8 cellular contexts compared by ENCODE assay signal in the genomic region with DNA sequence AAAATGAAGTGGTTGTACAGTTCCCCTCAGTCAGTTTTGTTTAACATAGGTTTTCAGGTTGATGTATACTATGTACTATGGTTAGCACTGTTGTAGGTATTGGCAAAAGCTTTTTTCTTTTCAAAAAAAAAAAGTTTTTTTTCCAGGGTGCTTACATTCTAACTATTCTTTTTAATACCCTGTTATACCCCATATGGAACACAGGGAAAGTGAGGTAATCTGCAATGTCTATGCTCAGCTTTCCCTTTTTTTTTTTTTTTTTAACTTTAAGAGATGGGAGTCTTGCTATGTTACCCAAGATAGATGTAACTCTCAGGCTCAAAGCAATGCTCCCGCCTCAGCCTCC. TPM values are rescaled to one million over a fixed set of nuclear protein-coding genes. Genes with fewer than 3 reads are reported as not detected.
DNase-seq lines count a peak whose midpoint lies in the region; ATAC-seq, FAIRE-seq and TF ChIP-seq lines count a peak whose summit lies in the region.

No MANE protein-coding gene starts in this region.

- no peaks in the 10 kb centered on the region for H3K4me1 ChIP-seq in pancreas

- no peak for ATAC-seq in pancreas
- ATAC-seq in HG03354 (IDR thresholded peaks at IDR 0.05; ENCODE audit: poor library complexity, severe bottlenecking, unreplicated experiment): no peak

- peak overlapping the region in 2 of 4 donors; percentile 69 to 76 for H3K27ac ChIP-seq in pancreas

- H3K4me3 Mint-ChIP-seq in endothelial cell (ENCODE audit: unreplicated experiment): peak overlapping the region; percentile 97

- H3K27ac Mint-ChIP-seq in endothelial cell (ENCODE audit: unreplicated experiment): peak overlapping the region; percentile 89

- H3K9me3 Mint-ChIP-seq in endothelial cell (ENCODE audit: unreplicated experiment): no peaks in the 10 kb centered on the region

- no peaks in the 10 kb centered on the region for H3K9me3 ChIP-seq in pancreas

- peaks cover 8 to 25% (median 14%) of the 10 kb centered on the region in 3 donors for H3K36me3 ChIP-seq in pancreas

- H3K27me3 Mint-ChIP-seq in endothelial cell (ENCODE audit: unreplicated experiment): peaks cover 2% of the 10 kb centered on the region

- DNase-seq in OCI-M1 (lab: John Stamatoyannopoulos, UW) (peak; percentile 55), endothelial cell (ENCODE audit: low spot score) (no peak), pancreas (no peak), D341Med (ENCODE audit: low spot score) (no peak), GM19240 (ENCODE audit: insufficient read length, low spot score) (no peak)
- no peak for DNase-seq in activated CD4-positive, alpha-beta T cell treated with anti-CD3 and anti-CD28 coated beads, Interleukin-2, amount 50 U/mL, for 1 hour

- H3K4me1 Mint-ChIP-seq in endothelial cell (ENCODE audit: unreplicated experiment): peaks cover 8% of the 10 kb centered on the region

- no peak for FAIRE-seq in pancreas (lab: Jason Lieb, UNC)

- H3K27me3 ChIP-seq in pancreas: no peaks in the 10 kb centered on the region

- TF ChIP-seq CTCF in endothelial cell (IDR thresholded peaks at IDR 0.05; ENCODE audit: unreplicated experiment) (no peak), pancreas (IDR thresholded peaks at IDR 0.05) (no peak)

- peak overlapping the region; percentile 86 for H3K4me3 ChIP-seq in GM08714 (ENCODE audit: low read length)
- peak overlapping the region; percentile 70 to 93 (median 74) for H3K4me3 ChIP-seq in pancreas

- H3K36me3 Mint-ChIP-seq in endothelial cell (ENCODE audit: low read depth, unreplicated experiment): peaks cover 16% of the 10 kb centered on the region

- 0 to 2% methylated on average over 1 of the region's 1 CpG for WGBS in pancreas, 2 donors

- intact Hi-C loops in pancreas (cut with DNase I): no loop called here

RNA-seq across cellular contexts. Expression of a gene that starts 0.6 kb away (rescaled TPM):
- total RNA-seq in endothelial cell (ENCODE audit: unreplicated experiment): 7.6 TPM
- total RNA-seq in pancreas: 1 to 10 TPM; 1.0 to 2.0 (median 1.7) TPM
- polyA plus RNA-seq in pancreas: 1 to 10 TPM in 1 of 2 donors, under 1 TPM in 1; 0.72 to 1.4 TPM
